ENCODE assay signal across 17 cellular contexts in the genomic region with DNA sequence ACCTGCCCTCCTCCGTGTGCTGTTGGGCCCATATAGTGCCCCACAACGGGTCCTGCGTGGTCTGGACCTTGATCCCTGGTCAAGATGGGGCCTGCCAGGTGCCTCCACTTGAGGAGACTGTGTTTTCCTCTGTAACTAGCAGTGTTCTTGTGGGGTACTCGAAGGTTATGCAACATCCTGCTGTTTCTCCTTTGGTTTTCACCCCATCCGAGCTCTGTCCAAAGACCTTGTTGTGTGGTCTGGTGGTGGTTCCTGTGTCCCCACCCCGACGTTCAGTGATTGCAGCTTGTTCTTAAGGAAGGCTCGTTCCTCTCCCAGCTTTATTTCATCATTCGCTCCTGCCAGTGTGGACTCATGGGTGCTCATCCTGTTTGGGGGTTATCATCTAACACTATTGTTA. TPM values are rescaled to one million over a fixed set of nuclear protein-coding genes. Genes with fewer than 3 reads are reported as not detected.
DNase-seq lines count a peak whose midpoint lies in the region; ATAC-seq and TF ChIP-seq lines count a peak whose summit lies in the region.
"Had no signal": no experiment of that assay in that cellular context is flagged by ENCODE, and none has a peak within 500 bp of the region (broad histone marks: within the 10 kb centered on the region; RNA-seq: fewer than 3 reads in every experiment).

No MANE protein-coding gene starts in this region.

- H3K27me3 Mint-ChIP-seq in CD14-positive monocyte (ENCODE audit: low read depth in 3 of 3) (peaks cover 0 to 3% (median 0%) of the 10 kb centered on the region in 3 donors), endothelial cell (ENCODE audit: unreplicated experiment) (peaks cover 6% of the 10 kb centered on the region)
- H3K27me3 Mint-ChIP-seq in activated T-helper 1 cell treated with anti-CD3 and anti-CD28 coated beads, Interleukin-12 subunit alpha, Interleukin-12 subunit beta, Interleukin-2, Interleukin-4 antibody, amounts not matched to agents 30 ng/mL and 10 ng/mL and 1 ng/mL, durations not matched to agents 14 hours and 24 hours and 36 hours (ENCODE audit: insufficient read depth), result no peaks in the 10 kb centered on the region
- H3K27me3 Mint-ChIP-seq: progenitor cell of endocrine pancreas had no signal

- H3K27ac Mint-ChIP-seq in CD14-positive monocyte (peak overlapping the region; percentile 51 to 87 (median 81)), endothelial cell (ENCODE audit: unreplicated experiment) (no peak overlapping the region)
- H3K27ac Mint-ChIP-seq in activated T-helper 1 cell treated with anti-CD3 and anti-CD28 coated beads, Interleukin-12 subunit alpha, Interleukin-12 subunit beta, Interleukin-2, Interleukin-4 antibody, amounts not matched to agents 30 ng/mL and 10 ng/mL and 1 ng/mL, durations not matched to agents 14 hours and 24 hours and 36 hours, result no peak overlapping the region
- H3K27ac Mint-ChIP-seq: progenitor cell of endocrine pancreas had no signal

- no peak overlapping the region for H3K4me3 ChIP-seq in neutrophil (ENCODE audit: low read depth in 1 of 2, low read length in 1 of 2)
- H3K4me3 ChIP-seq: dorsolateral prefrontal cortex, mucosa of descending colon had no signal

- in situ Hi-C loops in KBM-7 (cut with MboI; ENCODE audit: low pct_unique_long_range_greater_than_20kb, low sequenced_read_pairs), result no loop called here

- no peaks in the 10 kb centered on the region for H3K9me3 Mint-ChIP-seq in CD14-positive monocyte
- H3K9me3 Mint-ChIP-seq in activated T-helper 1 cell treated with anti-CD3 and anti-CD28 coated beads, Interleukin-12 subunit alpha, Interleukin-12 subunit beta, Interleukin-2, Interleukin-4 antibody, amounts not matched to agents 30 ng/mL and 10 ng/mL and 1 ng/mL, durations not matched to agents 14 hours and 24 hours and 36 hours, result no peaks in the 10 kb centered on the region
- H3K9me3 Mint-ChIP-seq in endothelial cell (ENCODE audit: unreplicated experiment), result no peaks in the 10 kb centered on the region

- no peaks in the 10 kb centered on the region for H3K9me3 ChIP-seq in neutrophil
- H3K9me3 ChIP-seq: BE2C, mucosa of descending colon had no signal

- no peak for ATAC-seq in GM21390 (IDR thresholded peaks at IDR 0.05; ENCODE audit: unreplicated experiment)
- ATAC-seq: mucosa of descending colon had no signal

- intact Hi-C loops in CD14-positive monocyte (cut with micrococcal nuclease), result loop anchor here in 1 of 2 donors (5.0 kb wide), 1 partner anchor 34 kb away; no protein-coding TSS in a partner anchor
- intact Hi-C loops in activated T-helper 1 cell treated with anti-CD3 and anti-CD28 coated beads, Interleukin-12 subunit alpha, Interleukin-12 subunit beta, Interleukin-2, Interleukin-4 antibody, amounts not matched to agents 30 ng/mL and 10 ng/mL and 1 ng/mL, durations not matched to agents 14 hours and 24 hours and 36 hours (cut with micrococcal nuclease), result loop anchor here (5.0 kb wide), 1 partner anchor 204 kb away; no protein-coding TSS in a partner anchor

- H3K4me3 Mint-ChIP-seq in CD14-positive monocyte (peak overlapping the region in 1 of 2 donors; percentile 69), endothelial cell (ENCODE audit: unreplicated experiment) (no peak overlapping the region)
- H3K4me3 Mint-ChIP-seq in activated T-helper 1 cell treated with anti-CD3 and anti-CD28 coated beads, Interleukin-12 subunit alpha, Interleukin-12 subunit beta, Interleukin-2, Interleukin-4 antibody, amounts not matched to agents 30 ng/mL and 10 ng/mL and 1 ng/mL, durations not matched to agents 14 hours and 24 hours and 36 hours, result peak overlapping the region; percentile 42

- peaks cover 17 to 32% of the 10 kb centered on the region in 2 donors for H3K36me3 Mint-ChIP-seq in CD14-positive monocyte
- H3K36me3 Mint-ChIP-seq in activated T-helper 1 cell treated with anti-CD3 and anti-CD28 coated beads, Interleukin-12 subunit alpha, Interleukin-12 subunit beta, Interleukin-2, Interleukin-4 antibody, amounts not matched to agents 30 ng/mL and 10 ng/mL and 1 ng/mL, durations not matched to agents 14 hours and 24 hours and 36 hours (ENCODE audit: low read depth), result peaks cover 35% of the 10 kb centered on the region
- H3K36me3 Mint-ChIP-seq in endothelial cell (ENCODE audit: low read depth, unreplicated experiment), result peaks cover 22% of the 10 kb centered on the region

- peak overlapping the region; percentile 56 for H3K27ac ChIP-seq in neutrophil
- H3K27ac ChIP-seq: dorsolateral prefrontal cortex had no signal

- H3K4me1 ChIP-seq in neutrophil (ENCODE audit: control insufficient read depth in 1 of 2, insufficient read depth in 1 of 2, low read depth in 1 of 2, low read length in 1 of 2), result peaks cover 62 to 72% of the 10 kb centered on the region in 2 experiments

- no peaks in the 10 kb centered on the region for H3K27me3 ChIP-seq in neutrophil
- H3K27me3 ChIP-seq: BE2C, dorsolateral prefrontal cortex had no signal

- no peaks in the 10 kb centered on the region for H3K36me3 ChIP-seq in neutrophil
- H3K36me3 ChIP-seq: BE2C had no signal

- peaks cover 85% of the 10 kb centered on the region for H3K4me1 Mint-ChIP-seq in CD14-positive monocyte
- H3K4me1 Mint-ChIP-seq in activated T-helper 1 cell treated with anti-CD3 and anti-CD28 coated beads, Interleukin-12 subunit alpha, Interleukin-12 subunit beta, Interleukin-2, Interleukin-4 antibody, amounts not matched to agents 30 ng/mL and 10 ng/mL and 1 ng/mL, durations not matched to agents 14 hours and 24 hours and 36 hours (ENCODE audit: low read depth), result peaks cover 72% of the 10 kb centered on the region
- peaks cover 44% of the 10 kb centered on the region for H3K4me1 Mint-ChIP-seq in endothelial cell (ENCODE audit: unreplicated experiment)

- DNase-seq in CD14-positive monocyte (ENCODE audit: low spot score), result peak; percentile 35
- DNase-seq in KBM-7, result peak; percentile 38
- no peak for DNase-seq in activated T-helper 1 cell treated with anti-CD3 and anti-CD28 coated beads, Interleukin-12 subunit alpha, Interleukin-12 subunit beta, Interleukin-2, Interleukin-4 antibody, amounts not matched to agents 30 ng/mL and 10 ng/mL and 1 ng/mL, durations not matched to agents 14 hours and 24 hours and 36 hours (ENCODE audit: low spot score)
- no peak for DNase-seq in NCI-H446 treated with DMSO at 0.1 percent for 48 hours (lab: John Stamatoyannopoulos, UW)
- no peak for DNase-seq in AG08395 (ENCODE audit: low spot score)
- no peak for DNase-seq in endothelial cell (ENCODE audit: low spot score)
- DNase-seq: activated CD8-positive, alpha-beta memory T cell treated with anti-CD3 and anti-CD28 coated beads, Interleukin-2, amount 50 U/mL, for 4 hours; anterior cingulate cortex; BE2C; dorsolateral prefrontal cortex; NCI-H1436 treated with DMSO at 0.1 percent for 48 hours; stimulated activated CD8-positive, alpha-beta memory T cell treated with anti-CD3 and anti-CD28 coated beads, Interleukin-4, amount 100 ng/mL, for 48 hours had no signal

- TF ChIP-seq CTCF in CD14-positive monocyte (IDR thresholded peaks at IDR 0.05) (no peak), neutrophil (IDR thresholded peaks at IDR 0.05) (no peak), endothelial cell (IDR thresholded peaks at IDR 0.05; ENCODE audit: unreplicated experiment) (no peak)

RNA-seq across cellular contexts. Expression of a gene that starts 38.7 kb away (rescaled TPM):
- polyA plus RNA-seq in CD14-positive monocyte, result not detected
- total RNA-seq in activated T-helper 1 cell treated with anti-CD3 and anti-CD28 coated beads, Interleukin-12 subunit alpha, Interleukin-12 subunit beta, Interleukin-2, Interleukin-4 antibody, amounts not matched to agents 30 ng/mL and 10 ng/mL and 1 ng/mL, durations not matched to agents 14 hours and 24 hours and 36 hours, result not detected in 2 replicates
- total RNA-seq in endothelial cell (ENCODE audit: unreplicated experiment), result 0.31 TPM
- total RNA-seq: mucosa of descending colon, NCI-H460 had no signal

Comparison
In these comparisons a context has a peak if more than half of its experiments do, and no peak if none do; other contexts are left out.
1. DNase-seq: peak in CD14-positive monocyte (single experiment) and KBM-7 (single experiment); none in activated T-helper 1 cell treated with anti-CD3 and anti-CD28 coated beads, Interleukin-12 subunit alpha, Interleukin-12 subunit beta, Interleukin-2, Interleukin-4 antibody, amounts not matched to agents 30 ng/mL and 10 ng/mL and 1 ng/mL, durations not matched to agents 14 hours and 24 hours and 36 hours (single experiment), NCI-H446 treated with DMSO at 0.1 percent for 48 hours (single experiment), AG08395 (single experiment) and endothelial cell (single experiment).
2. H3K27ac Mint-ChIP-seq: peak in CD14-positive monocyte (7 of 7); none in activated T-helper 1 cell treated with anti-CD3 and anti-CD28 coated beads, Interleukin-12 subunit alpha, Interleukin-12 subunit beta, Interleukin-2, Interleukin-4 antibody, amounts not matched to agents 30 ng/mL and 10 ng/mL and 1 ng/mL, durations not matched to agents 14 hours and 24 hours and 36 hours (single experiment) and endothelial cell (single experiment).